Comparison of ENCODE assay signal across 28 cellular contexts in genomic region chr20:58886546-58886945, GRCh38. TPM values are rescaled to one million over a fixed set of nuclear protein-coding genes. Genes with fewer than 3 reads are reported as not detected.
DNase-seq lines count a peak whose midpoint lies in the region; ATAC-seq, FAIRE-seq and TF ChIP-seq lines count a peak whose summit lies in the region.
"Had no signal": no experiment of that assay in that cellular context is flagged by ENCODE, and none has a peak within 500 bp of the region (broad histone marks: within the 10 kb centered on the region; RNA-seq: fewer than 3 reads in every experiment).

No MANE protein-coding gene starts in this region.

- H3K4me3 ChIP-seq in HepG2 (replicated peaks in 1 of 3; ENCODE audit: insufficient read depth in 1 of 3, low read depth in 2 of 3, low read length in 3 of 3) (no peak overlapping the region), right lobe of liver (no peak overlapping the region), pancreas (no peak overlapping the region), neural progenitor cell (no peak overlapping the region)
- H3K4me3 ChIP-seq: ascending aorta, HAP-1, hepatocyte, lung had no signal

- H3K4me3 Mint-ChIP-seq in activated B cell treated with CpG ODN at 0.5 μM for 24 hours (no peak overlapping the region), neural progenitor cell (no peak overlapping the region)
- H3K4me3 Mint-ChIP-seq: activated naive CD8-positive, alpha-beta T cell treated with anti-CD3 and anti-CD28 coated beads, Interleukin-2, amount 10 ng/mL, durations not matched to agents 7 days and 5 days; T-helper 1 cell treated with Interleukin-12 subunit alpha and Interleukin-12 subunit beta and Interleukin-4 antibody, amounts not matched to agents 30 μg/mL and 1 μg/mL, for 36 hours had no signal

- H3K36me3 Mint-ChIP-seq in activated B cell treated with CpG ODN at 0.5 μM for 24 hours (ENCODE audit: low read depth) (peaks cover 2% of the 10 kb centered on the region), neural progenitor cell (peaks cover 2% of the 10 kb centered on the region)
- H3K36me3 Mint-ChIP-seq: natural killer cell had no signal

- POLR2A ChIA-PET in HepG2 (lab: Yijun Ruan, JAX) (no interaction called here), activated B cell treated with CpG ODN at 0.5 μM for 24 hours (lab: Charles Lee) (interaction anchor here (0.9 kb wide), 2 partner anchors 95 to 146 kb away, joined by 4 to 11 read pairs; partner anchors contain the start of gene ATP5F1E)

- CTCF ChIA-PET in HepG2 (lab: Yijun Ruan, JAX; ENCODE audit: low intra/inter-chr PET ratio, low total read pairs) (no interaction called here), activated B cell treated with CpG ODN at 0.5 μM for 24 hours (lab: Charles Lee) (no interaction called here)

- peaks cover 0 to 11% of the 10 kb centered on the region in 2 experiments; a peak in 2 of 5 replicates for H3K27me3 ChIP-seq in HepG2 (ENCODE audit: control insufficient read depth in 1 of 2, insufficient read depth in 2 of 2, low read length in 2 of 2)
- no peaks in the 10 kb centered on the region for H3K27me3 ChIP-seq in right lobe of liver
- H3K27me3 ChIP-seq in pancreas = no peaks in the 10 kb centered on the region
- peaks cover 3% of the 10 kb centered on the region for H3K27me3 ChIP-seq in neural progenitor cell
- H3K27me3 ChIP-seq: ascending aorta, hepatocyte had no signal

- peaks cover 2% of the 10 kb centered on the region for H3K79me2 ChIP-seq in HepG2 (ENCODE audit: insufficient read depth, low read length)
- peaks cover 30% of the 10 kb centered on the region for H3K79me2 ChIP-seq in neural progenitor cell (ENCODE audit: low read depth)

- H3K9me3 Mint-ChIP-seq in activated B cell treated with CpG ODN at 0.5 μM for 24 hours (no peaks in the 10 kb centered on the region), neural progenitor cell (peaks cover 5% of the 10 kb centered on the region)
- H3K9me3 Mint-ChIP-seq: activated naive CD8-positive, alpha-beta T cell treated with anti-CD3 and anti-CD28 coated beads, Interleukin-2, amount 10 ng/mL, durations not matched to agents 7 days and 5 days; activated T-helper 2 cell treated with anti-CD3 and anti-CD28 coated beads, Interferon-gamma antibody, Interleukin-2, Interleukin-4, amounts not matched to agents 10 μg/mL and 5 μg/mL and 100 μg/mL, durations not matched to agents 14 hours and 24 hours and 36 hours; natural killer cell; stimulated activated effector memory CD8-positive, alpha-beta T cell treated with anti-CD3 and anti-CD28 coated beads, Interleukin-12 subunit alpha, Interleukin-12 subunit beta, amount 100 ng/mL, for 72 hours; T-helper 1 cell treated with Interleukin-12 subunit alpha and Interleukin-12 subunit beta and Interleukin-4 antibody, amounts not matched to agents 30 μg/mL and 1 μg/mL, for 36 hours had no signal

- intact Hi-C loops in HepG2 (cut with micrococcal nuclease; ENCODE audit: unreplicated experiment) = no loop called here
- intact Hi-C loops in right lobe of liver (cut with DNase I) = loop anchor here in 1 of 2 donors (10.0 kb wide), 1 partner anchor 158 kb away; the partner anchor contains the start of gene PRELID3B
- intact Hi-C loops in activated B cell treated with CpG ODN at 0.5 μM for 24 hours (cut with micrococcal nuclease) = no loop called here
- intact Hi-C loops in pancreas (cut with DNase I) = no loop called here

- no peak for ATAC-seq in HepG2
- no peak for ATAC-seq in right lobe of liver
- ATAC-seq in activated B cell treated with CpG ODN at 0.5 μM for 24 hours (ENCODE audit: low read depth) = no peak
- no peak for ATAC-seq in GM18520 (IDR thresholded peaks at IDR 0.05; ENCODE audit: unreplicated experiment)
- ATAC-seq in pancreas = no peak
- ATAC-seq: activated CD4-positive, CD25-positive, alpha-beta regulatory T cell treated with anti-CD3 and anti-CD28 coated beads, Interleukin-2, amount 50 U/mL, for 24 hours; natural killer cell; stimulated activated effector memory CD8-positive, alpha-beta T cell treated with anti-CD3 and anti-CD28 coated beads, Interleukin-12 subunit alpha, Interleukin-12 subunit beta, amount 100 ng/mL, for 72 hours had no signal

- no peak overlapping the region for H3K9ac ChIP-seq in HepG2 (ENCODE audit: insufficient read depth, low read depth, low read length)
- H3K9ac ChIP-seq in neural progenitor cell = no peak overlapping the region
- H3K9ac ChIP-seq: SK-N-SH had no signal

- no TSS peak for BruUV-seq in HepG2 (replicated peaks; lab: Mats Ljungman, UMichigan)

- no peaks in the 10 kb centered on the region for H3K27me3 Mint-ChIP-seq in activated B cell treated with CpG ODN at 0.5 μM for 24 hours
- H3K27me3 Mint-ChIP-seq in neural progenitor cell (ENCODE audit: insufficient read depth, low read depth) = peaks cover 7% of the 10 kb centered on the region
- H3K27me3 Mint-ChIP-seq: activated naive CD8-positive, alpha-beta T cell treated with anti-CD3 and anti-CD28 coated beads, Interleukin-2, amount 10 ng/mL, durations not matched to agents 7 days and 5 days had no signal

- no peaks in the 10 kb centered on the region for H4K20me1 ChIP-seq in HepG2 (ENCODE audit: insufficient read depth, low read length)
- H4K20me1 ChIP-seq in neural progenitor cell (ENCODE audit: low read depth) = peaks cover 4% of the 10 kb centered on the region

- H2AFZ ChIP-seq in HepG2 (ENCODE audit: low read length) (no peak overlapping the region), neural progenitor cell (replicated peaks) (no peak overlapping the region)
- H2AFZ ChIP-seq: hepatocyte had no signal

- peaks cover 21% of the 10 kb centered on the region for H3F3A ChIP-seq in neural progenitor cell (ENCODE audit: low read depth)

- no peak for TF ChIP-seq RAD21 in HepG2 (CRISPR knock-in tag; IDR thresholded peaks at IDR 0.05)

- no peaks in the 10 kb centered on the region for H3K36me3 ChIP-seq in HepG2 (replicated peaks in 1 of 2; ENCODE audit: control insufficient read depth in 1 of 2, insufficient read depth in 2 of 2, low read length in 2 of 2)
- no peaks in the 10 kb centered on the region for H3K36me3 ChIP-seq in right lobe of liver
- no peaks in the 10 kb centered on the region for H3K36me3 ChIP-seq in pancreas
- H3K36me3 ChIP-seq in neural progenitor cell = no peaks in the 10 kb centered on the region
- H3K36me3 ChIP-seq: ascending aorta, HAP-1 had no signal

- H3K27ac Mint-ChIP-seq in activated B cell treated with CpG ODN at 0.5 μM for 24 hours (peak overlapping the region; percentile 18), neural progenitor cell (no peak overlapping the region)
- H3K27ac Mint-ChIP-seq: activated naive CD8-positive, alpha-beta T cell treated with anti-CD3 and anti-CD28 coated beads, Interleukin-2, amount 10 ng/mL, durations not matched to agents 7 days and 5 days; activated T-helper 2 cell treated with anti-CD3 and anti-CD28 coated beads, Interferon-gamma antibody, Interleukin-2, Interleukin-4, amounts not matched to agents 10 μg/mL and 5 μg/mL and 100 μg/mL, durations not matched to agents 14 hours and 24 hours and 36 hours; stimulated activated effector memory CD8-positive, alpha-beta T cell treated with anti-CD3 and anti-CD28 coated beads, Interleukin-12 subunit alpha, Interleukin-12 subunit beta, amount 100 ng/mL, for 72 hours; T-helper 1 cell treated with Interleukin-12 subunit alpha and Interleukin-12 subunit beta and Interleukin-4 antibody, amounts not matched to agents 30 μg/mL and 1 μg/mL, for 36 hours had no signal

- H3K27ac ChIP-seq in HepG2 (ENCODE audit: extremely low read length, insufficient read depth, low read length) (no peak overlapping the region), right lobe of liver (no peak overlapping the region), pancreas (no peak overlapping the region), neural progenitor cell (no peak overlapping the region)
- H3K27ac ChIP-seq: ascending aorta, hepatocyte had no signal

- TF ChIP-seq EP300 in HepG2 (IDR thresholded peaks at IDR 0.05; ENCODE audit: low read depth in 2 of 2, low read length in 2 of 2) (no peak), HepG2 (CRISPR knock-in tag; IDR thresholded peaks at IDR 0.05; ENCODE audit: borderline replicate concordance) (no peak)

- no peak for TF ChIP-seq CTCF in HepG2 (CRISPR knock-in tag; IDR thresholded peaks at IDR 0.05)
- no peak for TF ChIP-seq CTCF in right lobe of liver (IDR thresholded peaks at IDR 0.05)
- TF ChIP-seq CTCF in GM20000 (IDR thresholded peaks at IDR 0.05; ENCODE audit: extremely low read depth, missing control alignments) = no peak
- TF ChIP-seq CTCF in activated B cell treated with CpG ODN at 0.5 μM for 24 hours (IDR thresholded peaks at IDR 0.05) = no peak
- TF ChIP-seq CTCF in pancreas (IDR thresholded peaks at IDR 0.05) = no peak
- TF ChIP-seq CTCF in neural progenitor cell (IDR thresholded peaks at IDR 0.05) = no peak

- in situ Hi-C loops in HepG2 (cut with HindIII; ENCODE audit: extremely low pct_ligation_motif_present, low pct_unique_long_range_greater_than_20kb) = no loop called here

- H3K9me3 ChIP-seq in HepG2 (ENCODE audit: low read length) = peaks cover 7% of the 10 kb centered on the region; the same call in 1 of the 2 replicates
- no peaks in the 10 kb centered on the region for H3K9me3 ChIP-seq in right lobe of liver
- H3K9me3 ChIP-seq in pancreas = no peaks in the 10 kb centered on the region
- no peaks in the 10 kb centered on the region for H3K9me3 ChIP-seq in neural progenitor cell (ENCODE audit: low read depth)
- H3K9me3 ChIP-seq: ascending aorta, SK-N-SH had no signal

- H3K4me1 ChIP-seq in HepG2 (ENCODE audit: insufficient read depth, low read length) (peaks cover 19% of the 10 kb centered on the region), right lobe of liver (no peaks in the 10 kb centered on the region), pancreas (no peaks in the 10 kb centered on the region), neural progenitor cell (peaks cover 22% of the 10 kb centered on the region)
- H3K4me1 ChIP-seq: ascending aorta had no signal

- FAIRE-seq in HepG2 (lab: Jason Lieb, UNC) = no peak
- no peak for FAIRE-seq in pancreas (lab: Jason Lieb, UNC)

- peaks cover 16% of the 10 kb centered on the region for H3K4me1 Mint-ChIP-seq in activated B cell treated with CpG ODN at 0.5 μM for 24 hours
- peaks cover 14% of the 10 kb centered on the region for H3K4me1 Mint-ChIP-seq in neural progenitor cell
- H3K4me1 Mint-ChIP-seq: stimulated activated effector memory CD8-positive, alpha-beta T cell treated with anti-CD3 and anti-CD28 coated beads, Interleukin-12 subunit alpha, Interleukin-12 subunit beta, amount 100 ng/mL, for 72 hours had no signal

- DNase-seq in HepG2 (ENCODE audit: low spot score) (no peak), right lobe of liver (no peak), GM20000 (ENCODE audit: low spot score) (peak; percentile 64), activated B cell treated with CpG ODN at 0.5 μM for 24 hours (no peak), SHP77 (lab: John Stamatoyannopoulos, UW) (no peak), pancreas (no peak), neural progenitor cell (ENCODE audit: low spot score) (no peak)
- DNase-seq: activated naive CD8-positive, alpha-beta T cell treated with anti-CD3 and anti-CD28 coated beads, Interleukin-2, amount 10 ng/mL, durations not matched to agents 7 days and 5 days; C1 segment of cervical spinal cord; COR-L47; MV-4-11; natural killer cell; NCI-H1436 treated with DMSO at 0.1 percent for 48 hours; NCI-H2107; NCI-H748 treated with DMSO at 0.1 percent for 48 hours; OCI-M1; SK-N-SH; trophoblast cell had no signal

- TF ChIP-seq POLR2A in HepG2 (IDR thresholded peaks at IDR 0.05; ENCODE audit: insufficient read depth in 1 of 2, low read depth in 2 of 2, low read length in 2 of 2) = no peak
- no peak for TF ChIP-seq POLR2A in right lobe of liver (IDR thresholded peaks at IDR 0.05)

- H3K4me2 ChIP-seq in HepG2 (ENCODE audit: low read depth, low read length) = no peak overlapping the region
- H3K4me2 ChIP-seq in neural progenitor cell = no peak overlapping the region
- H3K4me2 ChIP-seq: hepatocyte, SK-N-SH had no signal

RNA-seq across cellular contexts. Expression of gene GNAS, which starts 34.0 kb away (rescaled TPM):
- total RNA-seq in HepG2 (2016; rRNA removed; fragmentation: Illumina TruSeq; extraction: Trizol) (382 and 407 TPM in 2 replicates), right lobe of liver (100 to 1,000 TPM; 254 to 400 (median 287) TPM), activated B cell treated with CpG ODN at 0.5 μM for 24 hours (784 and 849 TPM in 2 replicates), pancreas (100 to 1,000 TPM; 349 to 850 (median 535) TPM), neural progenitor cell (ENCODE audit: low replicate concordance) (794 and 973 TPM in 2 replicates)
- total RNA-seq in HepG2 (2016; cell fraction: cytosol; rRNA removed; fragmentation: Illumina TruSeq; extraction: Trizol; ENCODE audit: low read depth) = 604 and 617 TPM in 2 replicates
- total RNA-seq in HepG2 (2016; cell fraction: insoluble cytoplasmic fraction; rRNA removed; fragmentation: Illumina TruSeq; extraction: Trizol) = 369 and 397 TPM in 2 replicates
- 887 and 1,010 TPM in 2 replicates for total RNA-seq in HepG2 (2016; cell fraction: membrane; rRNA removed; fragmentation: Illumina TruSeq; extraction: Trizol)
- 281 and 324 TPM in 2 replicates for total RNA-seq in HepG2 (2016; cell fraction: nucleus; rRNA removed; fragmentation: Illumina TruSeq; extraction: Trizol)
- polyA plus RNA-seq in HepG2 (2011; rRNA removed) (1,008 and 1,029 TPM in 2 replicates), pancreas (1,000 to 10,000 TPM; 1,207 to 2,220 TPM)
- 1,419 and 1,481 TPM in 2 replicates for polyA plus RNA-seq in HepG2 (2011; cell fraction: cytosol; rRNA removed)
- 1,285 and 1,363 TPM in 2 replicates for polyA plus RNA-seq in HepG2 (2011; cell fraction: nucleus; rRNA removed)
- polyA plus RNA-seq in HepG2 (2012) = 1,216 and 1,583 TPM in 2 replicates
- 2,019 and 2,103 TPM in 2 replicates for polyA plus RNA-seq in HepG2 (2016; cell fraction: cytosol; fragmentation: Illumina TruSeq; extraction: Trizol; ENCODE audit: low read depth)
- 991 and 1,223 TPM in 2 replicates for polyA plus RNA-seq in HepG2 (2016; cell fraction: insoluble cytoplasmic fraction; fragmentation: Illumina TruSeq; extraction: Trizol; ENCODE audit: low read depth)
- polyA plus RNA-seq in HepG2 (2016; cell fraction: membrane; fragmentation: Illumina TruSeq; extraction: Trizol; ENCODE audit: low read depth) = 2,245 and 2,285 TPM in 2 replicates
- 1,096 and 1,140 TPM in 2 replicates for polyA plus RNA-seq in HepG2 (2016; cell fraction: nucleus; fragmentation: Illumina TruSeq; extraction: Trizol; ENCODE audit: insufficient read depth, low read depth)
- 1,501 and 1,552 TPM in 2 replicates for polyA minus RNA-seq in HepG2 (2011; rRNA and poly(A)+ RNA removed; ENCODE audit: low replicate concordance)
- polyA minus RNA-seq in HepG2 (2011; cell fraction: cytosol; rRNA and poly(A)+ RNA removed) = 671 and 731 TPM in 2 replicates
- polyA minus RNA-seq in HepG2 (2011; cell fraction: nucleus; rRNA and poly(A)+ RNA removed) = 391 and 498 TPM in 2 replicates

RNA-seq across cellular contexts. Expression of gene GNAS-AS1, which starts 35.8 kb away (rescaled TPM):
- not detected in 2 replicates for total RNA-seq in HepG2 (2016; rRNA removed; fragmentation: Illumina TruSeq; extraction: Trizol)
- total RNA-seq in HepG2 (2016; cell fraction: cytosol; rRNA removed; fragmentation: Illumina TruSeq; extraction: Trizol; ENCODE audit: low read depth) = not detected in 2 replicates
- total RNA-seq in HepG2 (2016; cell fraction: insoluble cytoplasmic fraction; rRNA removed; fragmentation: Illumina TruSeq; extraction: Trizol) = not detected in 2 replicates
- not detected in 2 replicates for total RNA-seq in HepG2 (2016; cell fraction: membrane; rRNA removed; fragmentation: Illumina TruSeq; extraction: Trizol)
- total RNA-seq in HepG2 (2016; cell fraction: nucleus; rRNA removed; fragmentation: Illumina TruSeq; extraction: Trizol) = not detected in 2 replicates
- not detected in 2 replicates for polyA plus RNA-seq in HepG2 (2011; rRNA removed)
- not detected in 2 replicates for polyA plus RNA-seq in HepG2 (2011; cell fraction: cytosol; rRNA removed)
- 0.06 and 0.23 TPM in 2 replicates for polyA plus RNA-seq in HepG2 (2011; cell fraction: nucleus; rRNA removed)
- not detected in 2 replicates for polyA plus RNA-seq in HepG2 (2012)
- not detected in 2 replicates for polyA plus RNA-seq in HepG2 (2016; cell fraction: cytosol; fragmentation: Illumina TruSeq; extraction: Trizol; ENCODE audit: low read depth)
- not detected in 2 replicates for polyA plus RNA-seq in HepG2 (2016; cell fraction: insoluble cytoplasmic fraction; fragmentation: Illumina TruSeq; extraction: Trizol; ENCODE audit: low read depth)
- polyA plus RNA-seq in HepG2 (2016; cell fraction: membrane; fragmentation: Illumina TruSeq; extraction: Trizol; ENCODE audit: low read depth) = not detected in 2 replicates
- polyA plus RNA-seq in HepG2 (2016; cell fraction: nucleus; fragmentation: Illumina TruSeq; extraction: Trizol; ENCODE audit: insufficient read depth, low read depth) = not detected in 2 replicates
- polyA minus RNA-seq in HepG2 (2011; rRNA and poly(A)+ RNA removed; ENCODE audit: low replicate concordance) = 0.49 TPM in 1 of 2 replicates, not detected in the other
- not detected in 2 replicates for polyA minus RNA-seq in HepG2 (2011; cell fraction: cytosol; rRNA and poly(A)+ RNA removed)
- 0.26 and 0.37 TPM in 2 replicates for polyA minus RNA-seq in HepG2 (2011; cell fraction: nucleus; rRNA and poly(A)+ RNA removed)
- under 1 TPM in 3 of 6 experiments, not detected in 3; 0.23 to 0.37 (median 0.27) TPM for total RNA-seq in right lobe of liver
- total RNA-seq in activated B cell treated with CpG ODN at 0.5 μM for 24 hours = 1.4 and 1.5 TPM in 2 replicates
- total RNA-seq in pancreas = under 1 TPM; 0.47 to 0.84 (median 0.53) TPM
- 1 to 10 TPM in 1 of 2 donors, under 1 TPM in 1; 0.68 to 2.8 TPM for polyA plus RNA-seq in pancreas
- total RNA-seq in neural progenitor cell (ENCODE audit: low replicate concordance) = 5.8 and 6.4 TPM in 2 replicates
- total RNA-seq: ascending aorta, G401, hepatocyte had no signal
